15 cellular contexts compared by ENCODE assay signal in genomic region chr6:137166247-137167098, GRCh38. TPM values are rescaled to one million over a fixed set of nuclear protein-coding genes. Genes with fewer than 3 reads are reported as not detected.
DNase-seq lines count a peak whose midpoint lies in the region; ATAC-seq and TF ChIP-seq lines count a peak whose summit lies in the region.
"Had no signal": no experiment of that assay in that cellular context is flagged by ENCODE, and none has a peak within 500 bp of the region (broad histone marks: within the 10 kb centered on the region; RNA-seq: fewer than 3 reads in every experiment).

No MANE protein-coding gene starts in this region.

- H3K36me3 ChIP-seq in osteoblast (ENCODE audit: insufficient read depth, low read length) (no peaks in the 10 kb centered on the region), breast epithelium (no peaks in the 10 kb centered on the region)
- H3K36me3 ChIP-seq: HAP-1, thoracic aorta had no signal

- H3K36me3 Mint-ChIP-seq in activated CD8-positive, alpha-beta T cell treated with anti-CD3 and anti-CD28 coated beads, Interleukin-2, amount 10 ng/mL, durations not matched to agents 7 days and 5 days (ENCODE audit: low read depth) = peaks cover 48% of the 10 kb centered on the region
- H3K36me3 Mint-ChIP-seq in activated CD8-positive, alpha-beta T cell treated with anti-CD3 and anti-CD28 coated beads for 36 hours (ENCODE audit: low read depth) = peaks cover 5% of the 10 kb centered on the region
- H3K36me3 Mint-ChIP-seq in activated B cell treated with CpG ODN at 0.5 μM for 24 hours (ENCODE audit: low read depth) = no peaks in the 10 kb centered on the region
- H3K36me3 Mint-ChIP-seq: T-cell had no signal

- TF ChIP-seq CTCF in activated CD8-positive, alpha-beta T cell treated with anti-CD3 and anti-CD28 coated beads for 36 hours (IDR thresholded peaks at IDR 0.05) = no peak
- TF ChIP-seq CTCF in activated B cell treated with CpG ODN at 0.5 μM for 24 hours (IDR thresholded peaks at IDR 0.05) (no peak), osteoblast (IDR thresholded peaks at IDR 0.05; ENCODE audit: extremely low read depth, low read depth, low read length) (no peak), breast epithelium (IDR thresholded peaks at IDR 0.05) (no peak)

- H3K27me3 ChIP-seq in osteoblast (ENCODE audit: insufficient read depth, low read length) (peaks cover 4% of the 10 kb centered on the region), breast epithelium (no peaks in the 10 kb centered on the region)

- CTCF ChIA-PET in activated CD8-positive, alpha-beta T cell treated with anti-CD3 and anti-CD28 coated beads, Interleukin-2, amount 10 ng/mL, durations not matched to agents 7 days and 5 days (lab: Charles Lee) = interaction anchor here (0.6 to 5.0 kb wide), 10 partner anchors 11 to 103 kb away, joined by 3 to 38 read pairs (median 3); no protein-coding TSS in a partner anchor
- CTCF ChIA-PET in activated CD8-positive, alpha-beta T cell treated with anti-CD3 and anti-CD28 coated beads for 36 hours (lab: Charles Lee) = interaction anchor here (1.3 to 2.9 kb wide), 3 partner anchors 11 to 148 kb away, joined by 4 to 28 read pairs (median 4); no protein-coding TSS in a partner anchor
- CTCF ChIA-PET in activated B cell treated with CpG ODN at 0.5 μM for 24 hours (lab: Charles Lee) = interaction anchor here (0.6 to 3.7 kb wide), 20 partner anchors 11 to 148 kb away, joined by 3 to 82 read pairs (median 4); no protein-coding TSS in a partner anchor

- peaks cover 43% of the 10 kb centered on the region for H3K4me1 Mint-ChIP-seq in activated CD8-positive, alpha-beta T cell treated with anti-CD3 and anti-CD28 coated beads, Interleukin-2, amount 10 ng/mL, durations not matched to agents 7 days and 5 days (ENCODE audit: low read depth)
- peaks cover 22% of the 10 kb centered on the region for H3K4me1 Mint-ChIP-seq in activated CD8-positive, alpha-beta T cell treated with anti-CD3 and anti-CD28 coated beads for 36 hours (ENCODE audit: low read depth)
- peaks cover 75% of the 10 kb centered on the region for H3K4me1 Mint-ChIP-seq in activated B cell treated with CpG ODN at 0.5 μM for 24 hours

- no peak for ATAC-seq in activated CD8-positive, alpha-beta T cell treated with anti-CD3 and anti-CD28 coated beads, Interleukin-2, amount 10 ng/mL, durations not matched to agents 7 days and 5 days
- no peak for ATAC-seq in activated CD8-positive, alpha-beta T cell treated with anti-CD3 and anti-CD28 coated beads for 36 hours
- peak; percentile 26 for ATAC-seq in activated B cell treated with CpG ODN at 0.5 μM for 24 hours (ENCODE audit: low read depth)

- no peak overlapping the region for H3K4me2 ChIP-seq in osteoblast (ENCODE audit: insufficient read depth, low read length)

- H3K4me3 ChIP-seq in osteoblast (ENCODE audit: insufficient read depth, low read length) (no peak overlapping the region), breast epithelium (no peak overlapping the region)
- H3K4me3 ChIP-seq: HAP-1, thoracic aorta had no signal

- no peaks in the 10 kb centered on the region for H4K20me1 ChIP-seq in osteoblast (ENCODE audit: insufficient read depth, low read length)

- no peak for DNase-seq in activated CD8-positive, alpha-beta T cell treated with anti-CD3 and anti-CD28 coated beads, Interleukin-2, amount 10 ng/mL, durations not matched to agents 7 days and 5 days
- no peak for DNase-seq in activated CD8-positive, alpha-beta T cell treated with anti-CD3 and anti-CD28 coated beads for 36 hours
- peak; percentile 29 to 63 for DNase-seq in Kasumi-1 (lab: John Stamatoyannopoulos, UW)
- DNase-seq in activated B cell treated with CpG ODN at 0.5 μM for 24 hours = no peak
- DNase-seq in pons (ENCODE audit: low spot score) = peak; percentile 58
- no peak for DNase-seq in osteoblast (ENCODE audit: insufficient read length, low spot score, missing footprints)
- no peak for DNase-seq in stimulated activated CD4-positive, alpha-beta T cell treated with anti-CD3 and anti-CD28 coated beads, Interleukin-4, amount 100 ng/mL, for 1 hour
- DNase-seq in breast epithelium (ENCODE audit: low spot score in 2 of 2) = no peak
- DNase-seq: activated naive CD4-positive, alpha-beta T cell; NCI-H2107; posterior cingulate gyrus had no signal

- POLR2A ChIA-PET in activated CD8-positive, alpha-beta T cell treated with anti-CD3 and anti-CD28 coated beads, Interleukin-2, amount 10 ng/mL, durations not matched to agents 7 days and 5 days (lab: Charles Lee) = no interaction called here
- POLR2A ChIA-PET in activated CD8-positive, alpha-beta T cell treated with anti-CD3 and anti-CD28 coated beads for 36 hours (lab: Charles Lee) = no interaction called here
- POLR2A ChIA-PET in activated B cell treated with CpG ODN at 0.5 μM for 24 hours (lab: Charles Lee) = interaction anchor here (0.9 to 4.0 kb wide), 11 partner anchors 10 to 148 kb away, joined by 3 to 45 read pairs (median 5); no protein-coding TSS in a partner anchor

- H2AFZ ChIP-seq in osteoblast (ENCODE audit: low read length) = no peak overlapping the region

- H3K4me1 ChIP-seq in osteoblast (ENCODE audit: insufficient read depth, low read length) (no peaks in the 10 kb centered on the region), breast epithelium (peaks cover 0 to 8% of the 10 kb centered on the region in 2 donors)
- H3K4me1 ChIP-seq: HAP-1 had no signal

- TF ChIP-seq POLR2A in breast epithelium (IDR thresholded peaks at IDR 0.05) = no peak

- H3K9me3 ChIP-seq in osteoblast (ENCODE audit: low read depth, low read length) (peaks cover 4% of the 10 kb centered on the region), breast epithelium (no peaks in the 10 kb centered on the region)
- H3K9me3 ChIP-seq: HAP-1, thoracic aorta had no signal

- peaks cover 41% of the 10 kb centered on the region for H3K9me3 Mint-ChIP-seq in activated CD8-positive, alpha-beta T cell treated with anti-CD3 and anti-CD28 coated beads, Interleukin-2, amount 10 ng/mL, durations not matched to agents 7 days and 5 days (ENCODE audit: insufficient read depth)
- H3K9me3 Mint-ChIP-seq in activated CD8-positive, alpha-beta T cell treated with anti-CD3 and anti-CD28 coated beads for 36 hours = peaks cover 15% of the 10 kb centered on the region
- H3K9me3 Mint-ChIP-seq in activated B cell treated with CpG ODN at 0.5 μM for 24 hours = peaks cover 5% of the 10 kb centered on the region

- no peak overlapping the region for H3K27ac ChIP-seq in osteoblast (ENCODE audit: low read depth, low read length)
- H3K27ac ChIP-seq in breast epithelium = no peak overlapping the region
- H3K27ac ChIP-seq: thoracic aorta had no signal

- H3K27ac Mint-ChIP-seq in activated CD8-positive, alpha-beta T cell treated with anti-CD3 and anti-CD28 coated beads, Interleukin-2, amount 10 ng/mL, durations not matched to agents 7 days and 5 days = peak overlapping the region; percentile 23
- no peak overlapping the region for H3K27ac Mint-ChIP-seq in activated CD8-positive, alpha-beta T cell treated with anti-CD3 and anti-CD28 coated beads for 36 hours
- peak overlapping the region; percentile 92 for H3K27ac Mint-ChIP-seq in activated B cell treated with CpG ODN at 0.5 μM for 24 hours

- H3K27me3 Mint-ChIP-seq in activated CD8-positive, alpha-beta T cell treated with anti-CD3 and anti-CD28 coated beads, Interleukin-2, amount 10 ng/mL, durations not matched to agents 7 days and 5 days (ENCODE audit: low read depth) = peaks cover 10% of the 10 kb centered on the region
- peaks cover 11% of the 10 kb centered on the region for H3K27me3 Mint-ChIP-seq in activated CD8-positive, alpha-beta T cell treated with anti-CD3 and anti-CD28 coated beads for 36 hours
- H3K27me3 Mint-ChIP-seq in activated B cell treated with CpG ODN at 0.5 μM for 24 hours = no peaks in the 10 kb centered on the region

- intact Hi-C loops in activated CD8-positive, alpha-beta T cell treated with anti-CD3 and anti-CD28 coated beads for 36 hours (cut with micrococcal nuclease) = no loop called here
- intact Hi-C loops in activated B cell treated with CpG ODN at 0.5 μM for 24 hours (cut with micrococcal nuclease) (loop anchor here (1.0 to 5.0 kb wide), 4 partner anchors 36 to 148 kb away; partner anchors contain the start of gene IFNGR1), breast epithelium (cut with DNase I; ENCODE audit: low total_unique reads) (no loop called here)

- no peak overlapping the region for H3K4me3 Mint-ChIP-seq in activated CD8-positive, alpha-beta T cell treated with anti-CD3 and anti-CD28 coated beads, Interleukin-2, amount 10 ng/mL, durations not matched to agents 7 days and 5 days
- H3K4me3 Mint-ChIP-seq in activated CD8-positive, alpha-beta T cell treated with anti-CD3 and anti-CD28 coated beads for 36 hours = no peak overlapping the region
- peak overlapping the region; percentile 45 for H3K4me3 Mint-ChIP-seq in activated B cell treated with CpG ODN at 0.5 μM for 24 hours

- H3K79me2 ChIP-seq in osteoblast (ENCODE audit: insufficient read depth, low read length) = no peaks in the 10 kb centered on the region

RNA-seq across cellular contexts. Expression of gene IL22RA2, which starts 7.0 kb away (rescaled TPM):
- not detected for total RNA-seq in activated CD8-positive, alpha-beta T cell treated with anti-CD3 and anti-CD28 coated beads, Interleukin-2, amount 10 ng/mL, durations not matched to agents 7 days and 5 days
- not detected for total RNA-seq in activated CD8-positive, alpha-beta T cell treated with anti-CD3 and anti-CD28 coated beads for 36 hours
- total RNA-seq in activated B cell treated with CpG ODN at 0.5 μM for 24 hours (not detected in 2 replicates), osteoblast (not detected in 2 replicates), breast epithelium (under 1 TPM in 1 of 3 donors, not detected in 2; 0.15 TPM)
- total RNA-seq: frontal cortex, T-cell, thoracic aorta had no signal

RNA-seq across cellular contexts. Expression of gene IFNGR1, which starts 52.7 kb away (rescaled TPM):
- 10 to 100 TPM; 18.7 to 19.8 TPM for total RNA-seq in activated CD8-positive, alpha-beta T cell treated with anti-CD3 and anti-CD28 coated beads, Interleukin-2, amount 10 ng/mL, durations not matched to agents 7 days and 5 days
- 10 to 100 TPM; 25.6 to 26.8 TPM for total RNA-seq in activated CD8-positive, alpha-beta T cell treated with anti-CD3 and anti-CD28 coated beads for 36 hours
- 60.5 and 65.6 TPM in 2 replicates for total RNA-seq in activated B cell treated with CpG ODN at 0.5 μM for 24 hours
- 62.6 and 68.1 TPM in 2 replicates for total RNA-seq in osteoblast
- 100 to 1,000 TPM; 126 to 207 (median 144) TPM for total RNA-seq in breast epithelium

Comparison
In these comparisons a context has a peak if more than half of its experiments do, and no peak if none do; other contexts are left out.
1. DNase-seq: peak in Kasumi-1 (2 of 2) and pons (single experiment); none in activated CD8-positive, alpha-beta T cell treated with anti-CD3 and anti-CD28 coated beads, Interleukin-2, amount 10 ng/mL, durations not matched to agents 7 days and 5 days (single experiment), activated CD8-positive, alpha-beta T cell treated with anti-CD3 and anti-CD28 coated beads for 36 hours (single experiment), activated B cell treated with CpG ODN at 0.5 μM for 24 hours (single experiment), osteoblast (single experiment), stimulated activated CD4-positive, alpha-beta T cell treated with anti-CD3 and anti-CD28 coated beads, Interleukin-4, amount 100 ng/mL, for 1 hour (single experiment) and breast epithelium (0 of 2).